Comparison of ENCODE assay signal across 12 cellular contexts in genomic region chr3:76826915-76827314, GRCh38.
A peak's percentile ranks its signal among the peaks of the same experiment; 100 is the strongest.
DNase-seq lines count a peak whose midpoint lies in the region; TF ChIP-seq lines count a peak whose summit lies in the region.
"Had no signal": no experiment of that assay in that cellular context is flagged by ENCODE, and none has a peak within 500 bp of the region (broad histone marks: within the 10 kb centered on the region; RNA-seq: fewer than 3 reads in every experiment).

No MANE protein-coding gene starts in this region.

- H3K4me1 Mint-ChIP-seq in mesothelial cell of epicardium: peaks cover 42% of the 10 kb centered on the region
- no peaks in the 10 kb centered on the region for H3K4me1 Mint-ChIP-seq in activated CD4-positive, alpha-beta memory T cell treated with anti-CD3 and anti-CD28 coated beads, Interleukin-2, amount 10 ng/mL, durations not matched to agents 7 days and 5 days
- H3K4me1 Mint-ChIP-seq: T-cell had no signal

- POLR2A ChIA-PET in activated CD4-positive, alpha-beta memory T cell treated with anti-CD3 and anti-CD28 coated beads, Interleukin-2, amount 10 ng/mL, durations not matched to agents 7 days and 5 days (lab: Charles Lee): no interaction called here

- no peaks in the 10 kb centered on the region for H3K36me3 Mint-ChIP-seq in mesothelial cell of epicardium
- no peaks in the 10 kb centered on the region for H3K36me3 Mint-ChIP-seq in activated CD4-positive, alpha-beta memory T cell treated with anti-CD3 and anti-CD28 coated beads, Interleukin-2, amount 10 ng/mL, durations not matched to agents 7 days and 5 days (ENCODE audit: low read depth)
- H3K36me3 Mint-ChIP-seq: T-cell had no signal

- no peaks in the 10 kb centered on the region for H3K9me3 Mint-ChIP-seq in mesothelial cell of epicardium
- peaks cover 10% of the 10 kb centered on the region for H3K9me3 Mint-ChIP-seq in activated CD4-positive, alpha-beta memory T cell treated with anti-CD3 and anti-CD28 coated beads, Interleukin-2, amount 10 ng/mL, durations not matched to agents 7 days and 5 days

- CTCF ChIA-PET in activated CD4-positive, alpha-beta memory T cell treated with anti-CD3 and anti-CD28 coated beads, Interleukin-2, amount 10 ng/mL, durations not matched to agents 7 days and 5 days (lab: Charles Lee): no interaction called here

- DNase-seq in H4 (ENCODE audit: low spot score): peak; percentile 18
- DNase-seq in NCI-H1105 (lab: John Stamatoyannopoulos, UW): peak; percentile 40
- DNase-seq in NCI-H774 (lab: John Stamatoyannopoulos, UW): peak; percentile 2
- no peak for DNase-seq in mesothelial cell of epicardium (ENCODE audit: low spot score in 2 of 2, unreplicated experiment in 2 of 2)
- DNase-seq in stimulated activated CD8-positive, alpha-beta memory T cell treated with anti-CD3 and anti-CD28 coated beads, Interleukin-4, amount 100 ng/mL, for 48 hours: no peak
- no peak for DNase-seq in activated CD4-positive, alpha-beta memory T cell treated with anti-CD3 and anti-CD28 coated beads, Interleukin-2, amount 10 ng/mL, durations not matched to agents 7 days and 5 days
- no peak for DNase-seq in GF-D8 (lab: John Stamatoyannopoulos, UW)
- DNase-seq: DMS79 treated with DMSO at 0.1 percent for 48 hours, GDM1, MG63, NCI-H1417 treated with DMSO at 0.1 percent for 48 hours, T-cell had no signal

- no peaks in the 10 kb centered on the region for H3K27me3 Mint-ChIP-seq in mesothelial cell of epicardium (ENCODE audit: low read depth)
- no peaks in the 10 kb centered on the region for H3K27me3 Mint-ChIP-seq in activated CD4-positive, alpha-beta memory T cell treated with anti-CD3 and anti-CD28 coated beads, Interleukin-2, amount 10 ng/mL, durations not matched to agents 7 days and 5 days
- H3K27me3 Mint-ChIP-seq: T-cell had no signal

- TF ChIP-seq CTCF in mesothelial cell of epicardium (IDR thresholded peaks at IDR 0.05; ENCODE audit: unreplicated experiment): no peak

- peak overlapping the region; percentile 28 for H3K27ac Mint-ChIP-seq in mesothelial cell of epicardium
- no peak overlapping the region for H3K27ac Mint-ChIP-seq in activated CD4-positive, alpha-beta memory T cell treated with anti-CD3 and anti-CD28 coated beads, Interleukin-2, amount 10 ng/mL, durations not matched to agents 7 days and 5 days
- H3K27ac Mint-ChIP-seq: T-cell had no signal

- no peak overlapping the region for H3K4me3 Mint-ChIP-seq in mesothelial cell of epicardium
- H3K4me3 Mint-ChIP-seq in activated CD4-positive, alpha-beta memory T cell treated with anti-CD3 and anti-CD28 coated beads, Interleukin-2, amount 10 ng/mL, durations not matched to agents 7 days and 5 days: no peak overlapping the region
- H3K4me3 Mint-ChIP-seq: T-cell had no signal

Comparison
In these comparisons a context has a peak if more than half of its experiments do, and no peak if none do; other contexts are left out.
1. DNase-seq: peak in H4 (single experiment), NCI-H1105 (single experiment) and NCI-H774 (single experiment); none in mesothelial cell of epicardium (0 of 2), stimulated activated CD8-positive, alpha-beta memory T cell treated with anti-CD3 and anti-CD28 coated beads, Interleukin-4, amount 100 ng/mL, for 48 hours (single experiment), activated CD4-positive, alpha-beta memory T cell treated with anti-CD3 and anti-CD28 coated beads, Interleukin-2, amount 10 ng/mL, durations not matched to agents 7 days and 5 days (single experiment) and GF-D8 (single experiment).